9 cellular contexts compared by ENCODE assay signal in genomic region chr2:169822785-169823392, GRCh38. TPM values are rescaled to one million over a fixed set of nuclear protein-coding genes. Genes with fewer than 3 reads are reported as not detected.
DNase-seq lines count a peak whose midpoint lies in the region; ATAC-seq, FAIRE-seq and TF ChIP-seq lines count a peak whose summit lies in the region.
"Had no signal": no experiment of that assay in that cellular context is flagged by ENCODE, and none has a peak within 500 bp of the region (broad histone marks: within the 10 kb centered on the region; RNA-seq: fewer than 3 reads in every experiment).

No MANE protein-coding gene starts in this region.

- peak overlapping the region in 5 of 11 experiments; percentile 11 to 84 (median 20); a peak in 9 of 22 replicates for H3K9ac ChIP-seq in BLaER1 treated with 17β-estradiol and CSF1 and Interleukin-3, amounts not matched to agents 10 nM and 100 nM
- H3K9ac ChIP-seq in kidney (ENCODE audit: low read length in 2 of 2) = no peak overlapping the region

- H3K36me3 ChIP-seq in BLaER1 treated with 17β-estradiol and CSF1 and Interleukin-3, amounts not matched to agents 10 nM and 100 nM = peaks cover 13 to 34% (median 24%) of the 10 kb centered on the region in 11 experiments; a peak in 21 of 22 replicates
- H3K36me3 ChIP-seq in HEK293 (ENCODE audit: control insufficient read depth in 2 of 2, insufficient read depth in 1 of 2, low read length in 2 of 2) = peaks cover 6 to 28% of the 10 kb centered on the region in 2 experiments; a peak in 2 of 3 replicates
- H3K36me3 ChIP-seq in kidney (ENCODE audit: control insufficient read depth in 1 of 2, insufficient read depth in 2 of 2, low read length in 2 of 2) = peaks cover 3 to 5% of the 10 kb centered on the region in 2 donors

- H3K4me2 ChIP-seq in BLaER1 treated with 17β-estradiol and CSF1 and Interleukin-3, amounts not matched to agents 10 nM and 100 nM = peak overlapping the region; percentile 81 to 98 (median 87)

- DNase-seq in mesothelial cell of epicardium (ENCODE audit: low spot score in 2 of 2, unreplicated experiment in 2 of 2) = no peak
- no peak for DNase-seq in NCI-H2107 (lab: John Stamatoyannopoulos, UW)
- DNase-seq in kidney = no peak

- no peak for ATAC-seq in activated T-helper 17 cell treated with anti-CD3 and anti-CD28 coated beads, Interleukin-2, amount 50 U/mL, for 72 hours (replicated peaks)
- ATAC-seq in HG02798 (IDR thresholded peaks at IDR 0.05; ENCODE audit: poor library complexity, unreplicated experiment) = no peak
- no peak for ATAC-seq in HG03039 (IDR thresholded peaks at IDR 0.05; ENCODE audit: unreplicated experiment)

- H3K36me3 Mint-ChIP-seq in activated T-helper 17 cell treated with anti-CD3 and anti-CD28 coated beads, Interleukin-2, amount 50 U/mL, for 72 hours (ENCODE audit: low read depth) = peaks cover 53% of the 10 kb centered on the region
- H3K36me3 Mint-ChIP-seq in mesothelial cell of epicardium = peaks cover 12% of the 10 kb centered on the region

- POLR2A ChIA-PET in HEK293 (lab: Yijun Ruan, JAX) = no interaction called here

- H3K4me3 Mint-ChIP-seq in activated T-helper 17 cell treated with anti-CD3 and anti-CD28 coated beads, Interleukin-2, amount 50 U/mL, for 72 hours = peak overlapping the region; percentile 98
- peak overlapping the region; percentile 53 for H3K4me3 Mint-ChIP-seq in mesothelial cell of epicardium

- CTCF ChIA-PET in HEK293 (lab: Yijun Ruan, JAX) = interaction anchor here (0.5 to 1.5 kb wide), 3 partner anchors 9 to 372 kb away, joined by 3 to 5 read pairs (median 3); no protein-coding TSS in a partner anchor

- H3K27me3 ChIP-seq in BLaER1 treated with 17β-estradiol and CSF1 and Interleukin-3, amounts not matched to agents 10 nM and 100 nM = no peaks in the 10 kb centered on the region

- peaks cover 19% of the 10 kb centered on the region for H3K4me1 Mint-ChIP-seq in activated T-helper 17 cell treated with anti-CD3 and anti-CD28 coated beads, Interleukin-2, amount 50 U/mL, for 72 hours
- H3K4me1 Mint-ChIP-seq in mesothelial cell of epicardium = peaks cover 30% of the 10 kb centered on the region

- intact Hi-C loops in kidney (cut with DNase I) = no loop called here

- H3K4me1 ChIP-seq in BLaER1 treated with 17β-estradiol and CSF1 and Interleukin-3, amounts not matched to agents 10 nM and 100 nM = peaks cover 20 to 49% (median 31%) of the 10 kb centered on the region in 10 experiments
- H3K4me1 ChIP-seq in HEK293 (ENCODE audit: control insufficient read depth, insufficient read depth, low read length) (no peaks in the 10 kb centered on the region; the same call in 1 of the 2 replicates), kidney (ENCODE audit: control insufficient read depth in 1 of 2, insufficient read depth in 1 of 2, low read depth in 1 of 2, low read length in 2 of 2) (peaks cover 0 to 13% of the 10 kb centered on the region in 2 donors)

- peak overlapping the region; percentile 36 for H3K27ac Mint-ChIP-seq in activated T-helper 17 cell treated with anti-CD3 and anti-CD28 coated beads, Interleukin-2, amount 50 U/mL, for 72 hours
- H3K27ac Mint-ChIP-seq in mesothelial cell of epicardium = peak overlapping the region; percentile 17

- H3K4me3 ChIP-seq in BLaER1 treated with 17β-estradiol and CSF1 and Interleukin-3, amounts not matched to agents 10 nM and 100 nM = 0 out of 20 replicates have a peak overlapping the region, but pooled peaks of 1 of the 10 experiments have one; percentile 6
- H3K4me3 ChIP-seq in HEK293 (ENCODE audit: low read depth, low read length) (no peak overlapping the region), kidney (ENCODE audit: low read length in 2 of 2) (no peak overlapping the region)

- no peaks in the 10 kb centered on the region for H3K9me3 Mint-ChIP-seq in activated T-helper 17 cell treated with anti-CD3 and anti-CD28 coated beads, Interleukin-2, amount 50 U/mL, for 72 hours
- no peaks in the 10 kb centered on the region for H3K9me3 Mint-ChIP-seq in mesothelial cell of epicardium

- peaks cover 0 to 10% (median 6%) of the 10 kb centered on the region in 11 experiments; a peak in 17 of 22 replicates for H4K20me1 ChIP-seq in BLaER1 treated with 17β-estradiol and CSF1 and Interleukin-3, amounts not matched to agents 10 nM and 100 nM

- no peak for FAIRE-seq in kidney (lab: Jason Lieb, UNC)
- FAIRE-seq: D721Med had no signal

- H3K9me3 ChIP-seq in BLaER1 treated with 17β-estradiol and CSF1 and Interleukin-3, amounts not matched to agents 10 nM and 100 nM (replicated peaks in 1 of 11) = no peaks in the 10 kb centered on the region
- no peaks in the 10 kb centered on the region for H3K9me3 ChIP-seq in HEK293 (ENCODE audit: control insufficient read depth, insufficient read depth, low read depth, low read length)
- no peaks in the 10 kb centered on the region for H3K9me3 ChIP-seq in kidney (ENCODE audit: control insufficient read depth in 1 of 2, low read length in 2 of 2)

- TF ChIP-seq CTCF in HEK293 (tag by site-specific recombination; IDR thresholded peaks at IDR 0.05) (no peak), mesothelial cell of epicardium (IDR thresholded peaks at IDR 0.05; ENCODE audit: unreplicated experiment) (no peak), kidney (IDR thresholded peaks at IDR 0.05; ENCODE audit: borderline replicate concordance, extremely low read depth, insufficient read depth) (no peak)

- H3K27me3 Mint-ChIP-seq in activated T-helper 17 cell treated with anti-CD3 and anti-CD28 coated beads, Interleukin-2, amount 50 U/mL, for 72 hours = no peaks in the 10 kb centered on the region
- H3K27me3 Mint-ChIP-seq in mesothelial cell of epicardium (ENCODE audit: low read depth) = no peaks in the 10 kb centered on the region

- H3K27ac ChIP-seq in BLaER1 treated with 17β-estradiol and CSF1 and Interleukin-3, amounts not matched to agents 10 nM and 100 nM = no peak overlapping the region
- no peak overlapping the region for H3K27ac ChIP-seq in HEK293 (ENCODE audit: extremely low read depth, low read depth, low read length)
- no peak overlapping the region for H3K27ac ChIP-seq in kidney (ENCODE audit: low read depth in 2 of 2, low read length in 2 of 2)

TF ChIP-seq in HEK293, 187 proteins besides CTCF, POLR2A, EP300 and RAD21:
- TF ChIP-seq ZIC2 (tag by site-specific recombination; IDR thresholded peaks at IDR 0.05) (no peak), HOXD13 (CRISPR knock-in tag; IDR thresholded peaks at IDR 0.05; ENCODE audit: borderline replicate concordance) (no peak), ZNF121 (tag by site-specific recombination; IDR thresholded peaks at IDR 0.05) (peak; percentile 83; the same call in 1 of the 2 replicates)

RNA-seq across cellular contexts. Expression of gene METTL5, which starts 1.8 kb away (rescaled TPM):
- total RNA-seq in activated T-helper 17 cell treated with anti-CD3 and anti-CD28 coated beads, Interleukin-2, amount 50 U/mL, for 72 hours = 10 to 100 TPM; 54.4 to 78.7 TPM
- total RNA-seq in mesothelial cell of epicardium = 44.0 to 47.0 TPM (median 45.4 TPM) in 3 replicates
- 43.9 TPM for total RNA-seq in kidney
- 68.8 TPM for polyA plus RNA-seq in kidney (ENCODE audit: insufficient read depth, low read depth, low replicate concordance)

RNA-seq across cellular contexts. Expression of gene UBR3, which starts 4.4 kb away (rescaled TPM):
- 10 to 100 TPM; 28.6 to 32.7 TPM for total RNA-seq in activated T-helper 17 cell treated with anti-CD3 and anti-CD28 coated beads, Interleukin-2, amount 50 U/mL, for 72 hours
- 44.9 to 47.7 TPM (median 47.3 TPM) in 3 replicates for total RNA-seq in mesothelial cell of epicardium
- total RNA-seq in kidney = 41.0 TPM
- 10.2 TPM for polyA plus RNA-seq in kidney (ENCODE audit: insufficient read depth, low read depth, low replicate concordance)

RNA-seq across cellular contexts. Expression of gene SSB, which starts 24.2 kb away (rescaled TPM):
- 100 to 1,000 TPM in 1 of 2 donors, 10 to 100 TPM in 1; 39.5 to 112 TPM for total RNA-seq in activated T-helper 17 cell treated with anti-CD3 and anti-CD28 coated beads, Interleukin-2, amount 50 U/mL, for 72 hours
- total RNA-seq in mesothelial cell of epicardium = 120 to 124 TPM (median 123 TPM) in 3 replicates
- total RNA-seq in kidney = 82.0 TPM
- 86.6 TPM for polyA plus RNA-seq in kidney (ENCODE audit: insufficient read depth, low read depth, low replicate concordance)
